Comparison of ENCODE assay signal across 36 cellular contexts in the genomic region with DNA sequence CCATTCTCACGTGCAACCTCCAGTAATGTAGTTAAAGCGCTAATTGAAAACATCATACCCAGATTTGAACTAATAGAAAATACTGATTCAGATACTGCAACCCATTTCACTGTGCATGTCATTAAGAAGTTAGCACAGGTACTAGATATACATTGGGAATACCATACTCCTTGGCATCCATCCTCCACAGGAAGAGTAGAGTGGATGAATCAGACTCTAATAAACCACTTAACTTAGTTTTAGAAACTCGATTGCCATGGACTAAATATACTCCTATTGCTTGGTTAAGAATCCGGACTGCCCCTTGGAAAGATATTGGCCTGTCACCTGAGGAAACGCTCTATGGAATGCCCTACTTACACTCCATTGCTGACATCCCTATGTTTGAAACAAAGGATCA. TPM values are rescaled to one million over a fixed set of nuclear protein-coding genes. Genes with fewer than 3 reads are reported as not detected.
"Had no signal": no experiment of that assay in that cellular context is flagged by ENCODE, and none has a peak within 500 bp of the region (broad histone marks: within the 10 kb centered on the region; RNA-seq: fewer than 3 reads in every experiment).

No MANE protein-coding gene starts in this region.

- H3K9me3 ChIP-seq: MG63 had no signal

- H3K36me3 ChIP-seq: MG63 had no signal

- H3K27me3 ChIP-seq: MG63 had no signal

- DNase-seq: Karpas-422, Kasumi-1, MG63, MM.1S, MV-4-11, NCI-H1048, NCI-H1092, NCI-H1092 treated with DMSO at 0.1 percent for 48 hours, NCI-H1105, NCI-H1105 treated with DMSO at 0.1 percent for 48 hours, NCI-H1417, NCI-H1417 treated with DMSO at 0.1 percent for 48 hours, NCI-H1436, NCI-H1436 treated with DMSO at 0.1 percent for 48 hours, NCI-H146, NCI-H1694, NCI-H1694 treated with DMSO at 0.1 percent for 48 hours, NCI-H187, NCI-H187 treated with DMSO at 0.1 percent for 48 hours, NCI-H1930, NCI-H2029, NCI-H2029 treated with DMSO at 0.1 percent for 48 hours, NCI-H2081, NCI-H2081 treated with DMSO at 0.1 percent for 48 hours, NCI-H2107, NCI-H2171, NCI-H2171 treated with DMSO at 0.1 percent for 48 hours, NCI-H2227 treated with DMSO at 0.1 percent for 48 hours, NCI-H226, NCI-H345, NCI-H446, NCI-H446 treated with DMSO at 0.1 percent for 48 hours, NCI-H510A, NCI-H510A treated with DMSO at 0.1 percent for 48 hours, NCI-H524 had no signal

- H3K4me3 ChIP-seq: MG63 had no signal

RNA-seq across cellular contexts. Expression of a gene that starts 9.5 kb away (rescaled TPM):
- total RNA-seq: MCF 10A had no signal
